ENCODE assay signal across 1 cellular context in the genomic region with DNA sequence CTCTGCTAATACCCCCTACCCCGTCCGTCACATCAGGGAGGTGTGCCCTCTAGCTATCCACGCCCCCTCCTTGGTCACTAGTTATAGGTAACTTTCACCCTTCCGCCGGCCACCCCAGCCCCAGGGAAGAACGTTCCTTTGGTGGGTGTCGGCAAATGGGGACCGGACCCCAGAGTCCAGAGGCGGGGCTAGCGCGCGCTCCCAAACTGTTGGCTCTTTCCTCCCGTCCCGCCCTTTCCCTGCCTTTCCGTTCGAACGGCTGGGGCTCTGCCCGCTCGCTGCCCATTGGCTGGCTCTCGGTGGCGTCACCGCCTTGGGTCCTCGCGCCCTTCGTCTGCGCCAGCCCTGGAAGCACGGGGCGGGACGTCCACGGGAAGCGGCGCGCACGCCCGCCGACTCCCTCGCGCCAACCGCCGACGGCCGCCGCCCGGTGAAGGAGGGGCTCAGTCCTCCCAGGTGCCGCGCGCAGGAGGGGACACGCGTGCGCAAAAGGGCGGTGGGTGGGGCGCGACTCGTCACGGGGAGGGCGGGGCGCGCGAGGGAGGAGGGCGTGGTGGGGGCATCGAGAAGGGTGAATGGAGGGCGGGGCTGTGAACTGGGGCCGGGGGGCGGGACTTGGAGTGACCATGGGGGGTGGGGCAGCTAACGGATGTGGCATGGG.
TF ChIP-seq lines count a peak whose summit lies in the region.

No MANE protein-coding gene starts in this region.

TF ChIP-seq in HEK293, 187 proteins besides CTCF, POLR2A, EP300 and RAD21 (continued from another document and continues in another):
- TF ChIP-seq, protein P1, sequence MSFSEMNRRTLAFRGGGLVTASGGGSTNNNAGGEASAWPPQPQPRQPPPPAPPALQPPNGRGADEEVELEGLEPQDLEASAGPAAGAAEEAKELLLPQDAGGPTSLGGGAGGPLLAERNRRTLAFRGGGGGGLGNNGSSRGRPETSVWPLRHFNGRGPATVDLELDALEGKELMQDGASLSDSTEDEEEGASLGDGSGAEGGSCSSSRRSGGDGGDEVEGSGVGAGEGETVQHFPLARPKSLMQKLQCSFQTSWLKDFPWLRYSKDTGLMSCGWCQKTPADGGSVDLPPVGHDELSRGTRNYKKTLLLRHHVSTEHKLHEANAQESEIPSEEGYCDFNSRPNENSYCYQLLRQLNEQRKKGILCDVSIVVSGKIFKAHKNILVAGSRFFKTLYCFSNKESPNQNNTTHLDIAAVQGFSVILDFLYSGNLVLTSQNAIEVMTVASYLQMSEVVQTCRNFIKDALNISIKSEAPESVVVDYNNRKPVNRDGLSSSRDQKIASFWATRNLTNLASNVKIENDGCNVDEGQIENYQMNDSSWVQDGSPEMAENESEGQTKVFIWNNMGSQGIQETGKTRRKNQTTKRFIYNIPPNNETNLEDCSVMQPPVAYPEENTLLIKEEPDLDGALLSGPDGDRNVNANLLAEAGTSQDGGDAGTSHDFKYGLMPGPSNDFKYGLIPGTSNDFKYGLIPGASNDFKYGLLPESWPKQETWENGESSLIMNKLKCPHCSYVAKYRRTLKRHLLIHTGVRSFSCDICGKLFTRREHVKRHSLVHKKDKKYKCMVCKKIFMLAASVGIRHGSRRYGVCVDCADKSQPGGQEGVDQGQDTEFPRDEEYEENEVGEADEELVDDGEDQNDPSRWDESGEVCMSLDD (tag by site-specific recombination; IDR thresholded peaks at IDR 0.05), result peak; percentile 93
- TF ChIP-seq ZNF792 (tag by site-specific recombination; IDR thresholded peaks at IDR 0.05) (no peak), ZNF558 (tag by site-specific recombination; IDR thresholded peaks at IDR 0.05) (no peak), ZNF514 (tag by site-specific recombination; IDR thresholded peaks at IDR 0.05) (no peak), ZNF843 (tag by site-specific recombination; IDR thresholded peaks at IDR 0.05) (peak; percentile 59; the same call in 1 of the 2 replicates), ZNF155 (tag by site-specific recombination; IDR thresholded peaks at IDR 0.05) (no peak), ZNF585B (tag by site-specific recombination; IDR thresholded peaks at IDR 0.05) (no peak), ZNF624 (tag by site-specific recombination; IDR thresholded peaks at IDR 0.05) (no peak), FEZF1 (tag by site-specific recombination; IDR thresholded peaks at IDR 0.05) (no peak), WT1 (tag by site-specific recombination; IDR thresholded peaks at IDR 0.05) (peak; percentile 72), ZNF791 (tag by site-specific recombination; IDR thresholded peaks at IDR 0.05) (no peak), ZNF292 (tag by site-specific recombination; IDR thresholded peaks at IDR 0.05; ENCODE audit: borderline replicate concordance, low read depth) (no peak), ZNF660 (tag by site-specific recombination; IDR thresholded peaks at IDR 0.05) (0 out of 2 replicates have a peak, but pooled peaks have one; percentile 71), BCL11B (tag by site-specific recombination; IDR thresholded peaks at IDR 0.05; ENCODE audit: low read depth) (peak; percentile 43; the same call in 1 of the 2 replicates), ZNF174 (tag by site-specific recombination; IDR thresholded peaks at IDR 0.05) (no peak), ZNF221 (tag by site-specific recombination; IDR thresholded peaks at IDR 0.05; ENCODE audit: borderline replicate concordance) (no peak), ZNF157 (tag by site-specific recombination; IDR thresholded peaks at IDR 0.05) (no peak), ZNF37A (tag by site-specific recombination; IDR thresholded peaks at IDR 0.05) (no peak), ZNF785 (tag by site-specific recombination; IDR thresholded peaks at IDR 0.05) (no peak), ZNF530 (tag by site-specific recombination; IDR thresholded peaks at IDR 0.05; ENCODE audit: low read depth) (no peak), ZNF768 (tag by site-specific recombination; IDR thresholded peaks at IDR 0.05) (no peak), KLF7 (tag by site-specific recombination; IDR thresholded peaks at IDR 0.05; ENCODE audit: borderline replicate concordance) (no peak; the same call in 1 of the 2 replicates), ZNF549 (tag by site-specific recombination; IDR thresholded peaks at IDR 0.05) (no peak), ZNF626 (tag by site-specific recombination; IDR thresholded peaks at IDR 0.05) (no peak), ZNF529 (tag by site-specific recombination; IDR thresholded peaks at IDR 0.05; ENCODE audit: insufficient replicate concordance) (no peak), OVOL3 (tag by site-specific recombination; IDR thresholded peaks at IDR 0.05) (no peak), ZNF837 (tag by site-specific recombination; IDR thresholded peaks at IDR 0.05) (no peak), ZSCAN16 (tag by site-specific recombination; IDR thresholded peaks at IDR 0.05) (no peak), ZNF473 (tag by site-specific recombination; IDR thresholded peaks at IDR 0.05) (no peak), ZNF747 (tag by site-specific recombination; IDR thresholded peaks at IDR 0.05) (no peak), ZNF214 (tag by site-specific recombination; IDR thresholded peaks at IDR 0.05; ENCODE audit: borderline replicate concordance) (no peak), ZNF266 (tag by site-specific recombination; IDR thresholded peaks at IDR 0.05; ENCODE audit: low read depth) (no peak)
- TF ChIP-seq, protein P2, sequence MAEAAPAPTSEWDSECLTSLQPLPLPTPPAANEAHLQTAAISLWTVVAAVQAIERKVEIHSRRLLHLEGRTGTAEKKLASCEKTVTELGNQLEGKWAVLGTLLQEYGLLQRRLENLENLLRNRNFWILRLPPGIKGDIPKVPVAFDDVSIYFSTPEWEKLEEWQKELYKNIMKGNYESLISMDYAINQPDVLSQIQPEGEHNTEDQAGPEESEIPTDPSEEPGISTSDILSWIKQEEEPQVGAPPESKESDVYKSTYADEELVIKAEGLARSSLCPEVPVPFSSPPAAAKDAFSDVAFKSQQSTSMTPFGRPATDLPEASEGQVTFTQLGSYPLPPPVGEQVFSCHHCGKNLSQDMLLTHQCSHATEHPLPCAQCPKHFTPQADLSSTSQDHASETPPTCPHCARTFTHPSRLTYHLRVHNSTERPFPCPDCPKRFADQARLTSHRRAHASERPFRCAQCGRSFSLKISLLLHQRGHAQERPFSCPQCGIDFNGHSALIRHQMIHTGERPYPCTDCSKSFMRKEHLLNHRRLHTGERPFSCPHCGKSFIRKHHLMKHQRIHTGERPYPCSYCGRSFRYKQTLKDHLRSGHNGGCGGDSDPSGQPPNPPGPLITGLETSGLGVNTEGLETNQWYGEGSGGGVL (tag by site-specific recombination; IDR thresholded peaks at IDR 0.05), result no peak
- TF ChIP-seq, protein P3, sequence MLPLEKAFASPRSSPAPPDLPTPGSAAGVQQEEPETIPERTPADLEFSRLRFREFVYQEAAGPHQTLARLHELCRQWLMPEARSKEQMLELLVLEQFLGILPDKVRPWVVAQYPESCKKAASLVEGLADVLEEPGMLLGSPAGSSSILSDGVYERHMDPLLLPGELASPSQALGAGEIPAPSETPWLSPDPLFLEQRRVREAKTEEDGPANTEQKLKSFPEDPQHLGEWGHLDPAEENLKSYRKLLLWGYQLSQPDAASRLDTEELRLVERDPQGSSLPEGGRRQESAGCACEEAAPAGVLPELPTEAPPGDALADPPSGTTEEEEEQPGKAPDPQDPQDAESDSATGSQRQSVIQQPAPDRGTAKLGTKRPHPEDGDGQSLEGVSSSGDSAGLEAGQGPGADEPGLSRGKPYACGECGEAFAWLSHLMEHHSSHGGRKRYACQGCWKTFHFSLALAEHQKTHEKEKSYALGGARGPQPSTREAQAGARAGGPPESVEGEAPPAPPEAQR (tag by site-specific recombination; IDR thresholded peaks at IDR 0.05), result no peak
- TF ChIP-seq, protein P4, sequence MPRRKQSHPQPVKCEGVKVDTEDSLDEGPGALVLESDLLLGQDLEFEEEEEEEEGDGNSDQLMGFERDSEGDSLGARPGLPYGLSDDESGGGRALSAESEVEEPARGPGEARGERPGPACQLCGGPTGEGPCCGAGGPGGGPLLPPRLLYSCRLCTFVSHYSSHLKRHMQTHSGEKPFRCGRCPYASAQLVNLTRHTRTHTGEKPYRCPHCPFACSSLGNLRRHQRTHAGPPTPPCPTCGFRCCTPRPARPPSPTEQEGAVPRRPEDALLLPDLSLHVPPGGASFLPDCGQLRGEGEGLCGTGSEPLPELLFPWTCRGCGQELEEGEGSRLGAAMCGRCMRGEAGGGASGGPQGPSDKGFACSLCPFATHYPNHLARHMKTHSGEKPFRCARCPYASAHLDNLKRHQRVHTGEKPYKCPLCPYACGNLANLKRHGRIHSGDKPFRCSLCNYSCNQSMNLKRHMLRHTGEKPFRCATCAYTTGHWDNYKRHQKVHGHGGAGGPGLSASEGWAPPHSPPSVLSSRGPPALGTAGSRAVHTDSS (tag by site-specific recombination; IDR thresholded peaks at IDR 0.05), result no peak
- TF ChIP-seq, protein P5, sequence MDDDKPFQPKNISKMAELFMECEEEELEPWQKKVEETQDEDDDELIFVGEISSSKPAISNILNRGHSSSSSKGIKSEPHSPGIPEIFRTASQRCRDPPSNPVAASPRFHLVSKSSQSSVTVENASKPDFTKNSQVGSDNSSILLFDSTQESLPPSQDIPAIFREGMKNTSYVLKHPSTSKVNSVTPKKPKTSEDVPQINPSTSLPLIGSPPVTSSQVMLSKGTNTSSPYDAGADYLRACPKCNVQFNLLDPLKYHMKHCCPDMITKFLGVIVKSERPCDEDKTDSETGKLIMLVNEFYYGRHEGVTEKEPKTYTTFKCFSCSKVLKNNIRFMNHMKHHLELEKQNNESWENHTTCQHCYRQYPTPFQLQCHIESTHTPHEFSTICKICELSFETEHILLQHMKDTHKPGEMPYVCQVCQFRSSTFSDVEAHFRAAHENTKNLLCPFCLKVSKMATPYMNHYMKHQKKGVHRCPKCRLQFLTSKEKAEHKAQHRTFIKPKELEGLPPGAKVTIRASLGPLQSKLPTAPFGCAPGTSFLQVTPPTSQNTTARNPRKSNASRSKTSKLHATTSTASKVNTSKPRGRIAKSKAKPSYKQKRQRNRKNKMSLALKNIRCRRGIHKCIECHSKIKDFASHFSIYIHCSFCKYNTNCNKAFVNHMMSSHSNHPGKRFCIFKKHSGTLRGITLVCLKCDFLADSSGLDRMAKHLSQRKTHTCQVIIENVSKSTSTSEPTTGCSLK (tag by site-specific recombination; IDR thresholded peaks at IDR 0.05), result no peak
- TF ChIP-seq, protein P6, sequence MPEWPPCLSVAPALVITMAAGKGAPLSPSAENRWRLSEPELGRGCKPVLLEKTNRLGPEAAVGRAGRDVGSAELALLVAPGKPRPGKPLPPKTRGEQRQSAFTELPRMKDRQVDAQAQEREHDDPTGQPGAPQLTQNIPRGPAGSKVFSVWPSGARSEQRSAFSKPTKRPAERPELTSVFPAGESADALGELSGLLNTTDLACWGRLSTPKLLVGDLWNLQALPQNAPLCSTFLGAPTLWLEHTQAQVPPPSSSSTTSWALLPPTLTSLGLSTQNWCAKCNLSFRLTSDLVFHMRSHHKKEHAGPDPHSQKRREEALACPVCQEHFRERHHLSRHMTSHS (tag by site-specific recombination; IDR thresholded peaks at IDR 0.05), result no peak
- TF ChIP-seq, protein P7, sequence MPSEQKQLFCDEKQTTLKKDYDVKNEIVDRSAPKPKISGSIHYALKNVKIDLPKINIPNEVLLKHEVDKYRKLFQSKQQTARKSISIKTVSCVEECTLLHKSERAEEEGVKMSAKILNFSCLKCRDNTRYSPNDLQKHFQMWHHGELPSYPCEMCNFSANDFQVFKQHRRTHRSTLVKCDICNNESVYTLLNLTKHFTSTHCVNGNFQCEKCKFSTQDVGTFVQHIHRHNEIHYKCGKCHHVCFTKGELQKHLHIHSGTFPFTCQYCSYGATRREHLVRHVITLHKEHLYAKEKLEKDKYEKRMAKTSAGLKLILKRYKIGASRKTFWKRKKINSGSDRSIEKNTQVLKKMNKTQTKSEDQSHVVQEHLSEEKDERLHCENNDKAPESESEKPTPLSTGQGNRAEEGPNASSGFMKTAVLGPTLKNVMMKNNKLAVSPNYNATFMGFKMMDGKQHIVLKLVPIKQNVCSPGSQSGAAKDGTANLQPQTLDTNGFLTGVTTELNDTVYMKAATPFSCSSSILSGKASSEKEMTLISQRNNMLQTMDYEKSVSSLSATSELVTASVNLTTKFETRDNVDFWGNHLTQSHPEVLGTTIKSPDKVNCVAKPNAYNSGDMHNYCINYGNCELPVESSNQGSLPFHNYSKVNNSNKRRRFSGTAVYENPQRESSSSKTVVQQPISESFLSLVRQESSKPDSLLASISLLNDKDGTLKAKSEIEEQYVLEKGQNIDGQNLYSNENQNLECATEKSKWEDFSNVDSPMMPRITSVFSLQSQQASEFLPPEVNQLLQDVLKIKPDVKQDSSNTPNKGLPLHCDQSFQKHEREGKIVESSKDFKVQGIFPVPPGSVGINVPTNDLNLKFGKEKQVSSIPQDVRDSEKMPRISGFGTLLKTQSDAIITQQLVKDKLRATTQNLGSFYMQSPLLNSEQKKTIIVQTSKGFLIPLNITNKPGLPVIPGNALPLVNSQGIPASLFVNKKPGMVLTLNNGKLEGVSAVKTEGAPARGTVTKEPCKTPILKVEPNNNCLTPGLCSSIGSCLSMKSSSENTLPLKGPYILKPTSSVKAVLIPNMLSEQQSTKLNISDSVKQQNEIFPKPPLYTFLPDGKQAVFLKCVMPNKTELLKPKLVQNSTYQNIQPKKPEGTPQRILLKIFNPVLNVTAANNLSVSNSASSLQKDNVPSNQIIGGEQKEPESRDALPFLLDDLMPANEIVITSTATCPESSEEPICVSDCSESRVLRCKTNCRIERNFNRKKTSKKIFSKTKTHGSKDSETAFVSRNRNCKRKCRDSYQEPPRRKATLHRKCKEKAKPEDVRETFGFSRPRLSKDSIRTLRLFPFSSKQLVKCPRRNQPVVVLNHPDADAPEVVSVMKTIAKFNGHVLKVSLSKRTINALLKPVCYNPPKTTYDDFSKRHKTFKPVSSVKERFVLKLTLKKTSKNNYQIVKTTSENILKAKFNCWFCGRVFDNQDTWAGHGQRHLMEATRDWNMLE (tag by site-specific recombination; conservative IDR thresholded peaks at IDR 0.05; ENCODE audit: low read depth), result no peak
- TF ChIP-seq, protein P8, sequence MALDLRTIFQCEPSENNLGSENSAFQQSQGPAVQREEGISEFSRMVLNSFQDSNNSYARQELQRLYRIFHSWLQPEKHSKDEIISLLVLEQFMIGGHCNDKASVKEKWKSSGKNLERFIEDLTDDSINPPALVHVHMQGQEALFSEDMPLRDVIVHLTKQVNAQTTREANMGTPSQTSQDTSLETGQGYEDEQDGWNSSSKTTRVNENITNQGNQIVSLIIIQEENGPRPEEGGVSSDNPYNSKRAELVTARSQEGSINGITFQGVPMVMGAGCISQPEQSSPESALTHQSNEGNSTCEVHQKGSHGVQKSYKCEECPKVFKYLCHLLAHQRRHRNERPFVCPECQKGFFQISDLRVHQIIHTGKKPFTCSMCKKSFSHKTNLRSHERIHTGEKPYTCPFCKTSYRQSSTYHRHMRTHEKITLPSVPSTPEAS (tag by site-specific recombination; IDR thresholded peaks at IDR 0.05), result no peak
- TF ChIP-seq, protein P9, sequence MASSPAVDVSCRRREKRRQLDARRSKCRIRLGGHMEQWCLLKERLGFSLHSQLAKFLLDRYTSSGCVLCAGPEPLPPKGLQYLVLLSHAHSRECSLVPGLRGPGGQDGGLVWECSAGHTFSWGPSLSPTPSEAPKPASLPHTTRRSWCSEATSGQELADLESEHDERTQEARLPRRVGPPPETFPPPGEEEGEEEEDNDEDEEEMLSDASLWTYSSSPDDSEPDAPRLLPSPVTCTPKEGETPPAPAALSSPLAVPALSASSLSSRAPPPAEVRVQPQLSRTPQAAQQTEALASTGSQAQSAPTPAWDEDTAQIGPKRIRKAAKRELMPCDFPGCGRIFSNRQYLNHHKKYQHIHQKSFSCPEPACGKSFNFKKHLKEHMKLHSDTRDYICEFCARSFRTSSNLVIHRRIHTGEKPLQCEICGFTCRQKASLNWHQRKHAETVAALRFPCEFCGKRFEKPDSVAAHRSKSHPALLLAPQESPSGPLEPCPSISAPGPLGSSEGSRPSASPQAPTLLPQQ (tag by site-specific recombination; IDR thresholded peaks at IDR 0.05), result peak; percentile 59; the same call in 1 of the 2 replicates
